7 cellular contexts compared by ENCODE assay signal in the genomic region with DNA sequence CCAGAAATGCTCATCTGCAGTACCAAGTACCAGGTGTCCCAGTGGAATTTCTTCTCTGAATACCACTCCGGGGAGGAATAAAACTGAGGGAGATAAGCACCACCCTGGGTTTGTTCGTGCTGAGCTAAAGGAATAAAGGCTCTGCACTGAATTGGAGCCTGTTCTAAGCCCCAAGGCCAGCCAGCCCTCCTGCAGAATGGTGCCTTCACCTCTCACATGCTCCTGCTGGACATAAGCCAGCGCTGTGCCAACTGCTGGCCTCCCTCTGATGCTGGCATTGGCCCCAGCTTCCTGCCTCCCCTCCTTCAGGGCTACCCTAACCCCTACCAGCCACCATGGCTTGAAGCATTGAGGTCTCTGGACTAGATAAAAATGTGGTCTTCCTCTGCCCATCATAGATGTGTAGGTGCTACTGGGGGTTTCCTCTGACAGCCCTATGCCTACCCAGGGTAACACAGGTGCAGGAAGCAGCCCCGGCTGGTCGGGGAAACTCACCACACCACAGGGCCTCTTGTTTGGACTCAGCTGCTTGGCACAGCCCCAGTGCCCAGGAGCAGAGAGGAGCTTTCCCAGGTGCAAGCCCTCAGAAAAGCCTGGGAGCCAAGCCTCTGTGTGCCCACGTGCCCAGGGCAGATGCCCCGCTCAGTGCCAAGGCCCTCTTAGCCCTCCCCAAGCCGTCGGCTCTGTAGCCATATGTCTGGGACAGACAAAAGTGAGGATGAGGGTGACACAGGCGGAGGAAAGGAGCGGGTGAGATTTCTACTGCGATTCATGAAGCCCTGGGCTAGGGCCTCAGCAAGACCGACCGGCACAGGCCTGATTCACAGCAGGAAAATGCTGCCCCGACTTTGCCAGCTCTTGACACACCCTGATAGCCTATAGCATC. TPM values are rescaled to one million over a fixed set of nuclear protein-coding genes. Genes with fewer than 3 reads are reported as not detected.
A peak's percentile ranks its signal among the peaks of the same experiment; 100 is the strongest.
DNase-seq lines count a peak whose midpoint lies in the region; ATAC-seq, FAIRE-seq and TF ChIP-seq lines count a peak whose summit lies in the region.

No MANE protein-coding gene starts in this region.

- TF ChIP-seq CTCF in KMS-11 (conservative IDR thresholded peaks at IDR 0.05; ENCODE audit: low read depth, low read length) (no peak), left ventricle myocardium inferior (IDR thresholded peaks at IDR 0.05; ENCODE audit: borderline replicate concordance) (no peak), stomach (IDR thresholded peaks at IDR 0.05) (no peak)

- H3K4me3 ChIP-seq in KMS-11 (IDR thresholded peaks at IDR 0.05; ENCODE audit: insufficient read depth, low read depth, low read length) (no peak overlapping the region), left ventricle myocardium inferior (peak overlapping the region; percentile 50), stomach (peak overlapping the region in 3 of 4 donors; percentile 8 to 29 (median 28))

- H3K4me2 ChIP-seq in KMS-11, result peak overlapping the region; percentile 37

- H3K4me1 ChIP-seq in KMS-11 (ENCODE audit: low read depth, poor library complexity, severe bottlenecking), result peaks cover 22% of the 10 kb centered on the region
- peaks cover 73% of the 10 kb centered on the region for H3K4me1 ChIP-seq in left ventricle myocardium inferior
- H3K4me1 ChIP-seq in stomach, result peaks cover 43 to 73% (median 69%) of the 10 kb centered on the region in 4 donors

- no peaks in the 10 kb centered on the region for H3K9me3 ChIP-seq in left ventricle myocardium inferior (replicated peaks)
- H3K9me3 ChIP-seq in stomach, result no peaks in the 10 kb centered on the region

- TF ChIP-seq POLR2A in stomach (IDR thresholded peaks at IDR 0.05), result no peak

- H3K27ac ChIP-seq in KMS-11 (peak overlapping the region; percentile 18; the same call in 1 of the 2 replicates), left ventricle myocardium inferior (replicated peaks) (peak overlapping the region; percentile 92), stomach (peak overlapping the region; percentile 75 to 96 (median 88))

- peak overlapping the region; percentile 68 for H2AFZ ChIP-seq in KMS-11 (ENCODE audit: low read depth)

- intact Hi-C loops in left ventricle myocardium inferior (cut with micrococcal nuclease), result no loop called here
- intact Hi-C loops in stomach (cut with DNase I; ENCODE audit: low total_unique reads), result no loop called here
- intact Hi-C loops in left colon (cut with DNase I, micrococcal nuclease), result loop anchor here in 1 of 2 donors (5.0 kb wide), 1 partner anchor 87 kb away; no protein-coding TSS in a partner anchor

- H3K27me3 ChIP-seq in KMS-11 (ENCODE audit: insufficient read depth, low read depth) (no peaks in the 10 kb centered on the region), left ventricle myocardium inferior (ENCODE audit: low read depth) (no peaks in the 10 kb centered on the region), stomach (peaks cover 0 to 6% (median 0%) of the 10 kb centered on the region in 3 donors)

- 41 to 62% (median 47%) methylated on average over 15 of the region's 15 CpGs for WGBS in stomach, 5 donors

- no peaks in the 10 kb centered on the region for H3K36me3 ChIP-seq in KMS-11 (ENCODE audit: insufficient read depth)
- no peaks in the 10 kb centered on the region for H3K36me3 ChIP-seq in left ventricle myocardium inferior
- H3K36me3 ChIP-seq in stomach, result no peaks in the 10 kb centered on the region

- TF ChIP-seq EP300 in stomach (IDR thresholded peaks at IDR 0.05), result no peak

- H3K79me2 ChIP-seq in KMS-11 (ENCODE audit: insufficient read depth, low read depth), result no peaks in the 10 kb centered on the region

- no peak for FAIRE-seq in urothelium cell line (lab: Jason Lieb, UNC)

- peak; percentile 35 to 81 for DNase-seq in SHP77 (lab: John Stamatoyannopoulos, UW)
- no peak for DNase-seq in left ventricle myocardium inferior
- peak; percentile 84 for DNase-seq in stomach
- DNase-seq in left colon, result no peak
- no peak for DNase-seq in NCI-H128 (lab: John Stamatoyannopoulos, UW; ENCODE audit: unreplicated experiment)
- no peak for DNase-seq in urothelium cell line (ENCODE audit: low spot score)

- no peaks in the 10 kb centered on the region for H4K20me1 ChIP-seq in KMS-11 (ENCODE audit: insufficient read depth)

- H3K9ac ChIP-seq in KMS-11, result no peak overlapping the region

- no peak for ATAC-seq in left colon

RNA-seq across cellular contexts. Expression of a gene that starts 34.1 kb away (rescaled TPM):
- total RNA-seq in left ventricle myocardium inferior (36.2 TPM), stomach (10 to 100 TPM; 18.5 to 83.4 (median 44.2) TPM), left colon (10 to 100 TPM in 1 of 2 donors, 1 to 10 TPM in 1; 5.1 to 10.7 TPM)
- polyA plus RNA-seq in stomach, result 10 to 100 TPM in 1 of 3 donors, 1 to 10 TPM in 2; 4.0 to 10.8 (median 5.7) TPM

Comparison
In these comparisons a context has a peak if more than half of its experiments do, and no peak if none do; other contexts are left out.
1. H3K27ac ChIP-seq: peak in every context shown above with its lines; median percentile 92 in left ventricle myocardium inferior; 88 in stomach; 18 in KMS-11.
2. DNase-seq: peak in SHP77 (2 of 2) and stomach (single experiment); none in left ventricle myocardium inferior (single experiment), left colon (0 of 2), NCI-H128 (single experiment) and urothelium cell line (single experiment).